8 cellular contexts compared by ENCODE assay signal in the genomic region with DNA sequence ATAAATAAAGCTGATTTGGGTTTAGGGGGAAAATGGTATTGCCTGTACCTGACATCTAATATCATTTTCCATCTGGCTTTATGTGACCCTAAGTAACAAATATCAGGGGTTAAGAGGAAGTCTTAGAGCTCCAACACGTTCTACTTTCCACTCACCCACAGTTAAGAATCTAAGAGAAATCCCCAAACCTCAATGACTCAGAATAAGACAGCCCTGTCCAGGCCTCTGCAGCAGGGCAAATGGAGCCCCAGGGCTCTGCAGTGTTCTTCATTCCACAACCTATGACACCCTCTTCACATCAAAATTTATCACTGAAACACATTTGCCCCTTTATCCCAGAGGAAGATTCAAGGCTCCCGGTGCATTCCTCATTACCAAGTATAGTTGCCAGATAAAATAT. TPM values are rescaled to one million over a fixed set of nuclear protein-coding genes. Genes with fewer than 3 reads are reported as not detected.
DNase-seq lines count a peak whose midpoint lies in the region; ATAC-seq and FAIRE-seq lines count a peak whose summit lies in the region.
"Had no signal": no experiment of that assay in that cellular context is flagged by ENCODE, and none has a peak within 500 bp of the region (broad histone marks: within the 10 kb centered on the region; RNA-seq: fewer than 3 reads in every experiment).

No MANE protein-coding gene starts in this region.

- no peak for DNase-seq in GM19239 (ENCODE audit: insufficient read length, low spot score)
- peak; percentile 34 for DNase-seq in SIG-M5 (lab: John Stamatoyannopoulos, UW)
- no peak for DNase-seq in naive thymus-derived CD4-positive, alpha-beta T cell
- DNase-seq in germinal center (ENCODE audit: low spot score) = no peak
- DNase-seq in hypothalamus (lab: John Stamatoyannopoulos, UW) = no peak
- DNase-seq in iPS-NIHi11 (ENCODE audit: low spot score) = no peak

- intact Hi-C loops in naive thymus-derived CD4-positive, alpha-beta T cell (cut with micrococcal nuclease) = no loop called here

- H3K9me3 ChIP-seq in naive thymus-derived CD4-positive, alpha-beta T cell (ENCODE audit: control insufficient read depth in 2 of 3, low read length in 3 of 3) = no peaks in the 10 kb centered on the region

- peak; percentile 52 for FAIRE-seq in GM19239 (lab: Jason Lieb, UNC)

- H3K4me1 Mint-ChIP-seq in naive thymus-derived CD4-positive, alpha-beta T cell = peaks cover 0 to 10% (median 0%) of the 10 kb centered on the region in 7 donors

- H3K4me1 ChIP-seq in naive thymus-derived CD4-positive, alpha-beta T cell (ENCODE audit: control insufficient read depth in 2 of 2, insufficient read depth in 2 of 2, low read length in 2 of 2) = no peaks in the 10 kb centered on the region

- H3K27ac Mint-ChIP-seq in naive thymus-derived CD4-positive, alpha-beta T cell = peak overlapping the region in 1 of 9 donors; percentile 22

- H3K27ac ChIP-seq in naive thymus-derived CD4-positive, alpha-beta T cell (ENCODE audit: low read depth, low read length) = no peak overlapping the region
- H3K27ac ChIP-seq: SK-N-MC had no signal

- CTCF ChIA-PET in naive thymus-derived CD4-positive, alpha-beta T cell (lab: Charles Lee) = no interaction called here

- H3K27me3 ChIP-seq in naive thymus-derived CD4-positive, alpha-beta T cell (ENCODE audit: control insufficient read depth in 2 of 2, insufficient read depth in 2 of 2, low read length in 2 of 2) = no peaks in the 10 kb centered on the region

- no peaks in the 10 kb centered on the region for H3K9me3 Mint-ChIP-seq in naive thymus-derived CD4-positive, alpha-beta T cell

- no peaks in the 10 kb centered on the region for H3K36me3 Mint-ChIP-seq in naive thymus-derived CD4-positive, alpha-beta T cell

- H3K27me3 Mint-ChIP-seq in naive thymus-derived CD4-positive, alpha-beta T cell = peaks cover 0 to 20% (median 7%) of the 10 kb centered on the region in 5 donors

- POLR2A ChIA-PET in naive thymus-derived CD4-positive, alpha-beta T cell (lab: Charles Lee) = no interaction called here

- ATAC-seq in HG02973 (IDR thresholded peaks at IDR 0.05; ENCODE audit: unreplicated experiment) = peak; percentile 100
- peak; percentile 90 for ATAC-seq in naive thymus-derived CD4-positive, alpha-beta T cell

- H3K4me3 ChIP-seq in naive thymus-derived CD4-positive, alpha-beta T cell (ENCODE audit: low read length) = no peak overlapping the region
- H3K4me3 ChIP-seq: SK-N-MC had no signal

- H3K4me3 Mint-ChIP-seq in naive thymus-derived CD4-positive, alpha-beta T cell = no peak overlapping the region

- H3K36me3 ChIP-seq in naive thymus-derived CD4-positive, alpha-beta T cell (ENCODE audit: control insufficient read depth in 2 of 3, insufficient read depth in 3 of 3, low read length in 3 of 3) = no peaks in the 10 kb centered on the region

RNA-seq across cellular contexts. Expression of a gene that starts 20.3 kb away (rescaled TPM):
- 10 to 100 TPM in 2 of 5 experiments, 1 to 10 TPM in 2, under 1 TPM in 1; 0.80 to 12.5 (median 7.4) TPM for total RNA-seq in naive thymus-derived CD4-positive, alpha-beta T cell
- polyA plus RNA-seq in naive thymus-derived CD4-positive, alpha-beta T cell = 1 to 10 TPM; 2.4 to 5.2 TPM
